ENCODE assay signal across 12 cellular contexts in genomic region chr3:66405701-66406091, GRCh38.
A peak's percentile ranks its signal among the peaks of the same experiment; 100 is the strongest.
DNase-seq lines count a peak whose midpoint lies in the region; ATAC-seq, FAIRE-seq and TF ChIP-seq lines count a peak whose summit lies in the region.
"Had no signal": no experiment of that assay in that cellular context is flagged by ENCODE, and none has a peak within 500 bp of the region (broad histone marks: within the 10 kb centered on the region; RNA-seq: fewer than 3 reads in every experiment).

No MANE protein-coding gene starts in this region.

- H3K36me3 ChIP-seq in bronchial epithelial cell (ENCODE audit: control insufficient read depth, insufficient read depth, low read length): peaks cover 9% of the 10 kb centered on the region

- peak; percentile 34 for DNase-seq in HTR-8/SVneo (ENCODE audit: insufficient read length, low spot score)
- DNase-seq in bronchial epithelial cell (ENCODE audit: low read depth): peak; percentile 13
- DNase-seq in islet precursor cell: peak; percentile 92
- peak; percentile 58 for DNase-seq in superior temporal gyrus (ENCODE audit: extremely low spot score)
- no peak for DNase-seq in NCI-H345 (lab: John Stamatoyannopoulos, UW)
- no peak for DNase-seq in GF-D8 (lab: John Stamatoyannopoulos, UW)
- DNase-seq in sciatic nerve (ENCODE audit: low spot score): no peak
- DNase-seq: activated T-cell treated with anti-CD3 and anti-CD28 coated beads for 4 hours; effector memory CD4-positive, alpha-beta T cell; NCI-H226; stimulated activated CD4-positive, alpha-beta T cell treated with anti-CD3 and anti-CD28 coated beads, Interleukin-12 subunit alpha, Interleukin-12 subunit beta, amount 100 ng/mL, for 4 hours had no signal

- intact Hi-C loops in sciatic nerve (cut with DNase I): loop anchor here (10.0 kb wide), 1 partner anchor 409 kb away; no protein-coding TSS in a partner anchor

- no peak for TF ChIP-seq CTCF in bronchial epithelial cell (IDR thresholded peaks at IDR 0.05; ENCODE audit: insufficient read depth, low read length, severe bottlenecking)

- no peak overlapping the region for H3K4me3 ChIP-seq in bronchial epithelial cell (ENCODE audit: low read depth, low read length)

- ATAC-seq in HG03565 (IDR thresholded peaks at IDR 0.05; ENCODE audit: unreplicated experiment) (no peak), sciatic nerve (no peak)

- no peaks in the 10 kb centered on the region for H3K27me3 ChIP-seq in bronchial epithelial cell (ENCODE audit: control insufficient read depth, insufficient read depth, low read length)

- FAIRE-seq in HTR-8/SVneo (lab: Jason Lieb, UNC) (no peak), bronchial epithelial cell (lab: Jason Lieb, UNC) (no peak)

Comparison
In these comparisons a context has a peak if more than half of its experiments do, and no peak if none do; other contexts are left out.
1. DNase-seq: peak in HTR-8/SVneo (single experiment), bronchial epithelial cell (single experiment), islet precursor cell (single experiment) and superior temporal gyrus (single experiment); none in NCI-H345 (single experiment), GF-D8 (single experiment) and sciatic nerve (single experiment).